ENCODE assay signal across 1 cellular context in genomic region chr7:151539055-151539714, GRCh38.
TF ChIP-seq lines count a peak whose summit lies in the region.

No MANE protein-coding gene starts in this region.

TF ChIP-seq in HCT116, 20 proteins besides CTCF, POLR2A, EP300 and RAD21 (continued from another document):
- no peak for TF ChIP-seq MAX (IDR thresholded peaks at IDR 0.05)
- no peak for TF ChIP-seq EZH2 (IDR thresholded peaks at IDR 0.05)
